Comparison of ENCODE assay signal across 2 cellular contexts in genomic region chr12:70403827-70404226, GRCh38.
TF ChIP-seq lines count a peak whose summit lies in the region.

No MANE protein-coding gene starts in this region.

TF ChIP-seq in HepG2, 621 proteins besides CTCF, POLR2A, EP300 and RAD21:
- TF ChIP-seq ZKSCAN5 (CRISPR knock-in tag; IDR thresholded peaks at IDR 0.05) = no peak
- TF ChIP-seq ZNF607 (CRISPR knock-in tag; IDR thresholded peaks at IDR 0.05; ENCODE audit: borderline replicate concordance) = no peak
- TF ChIP-seq SNAI1 (CRISPR knock-in tag; IDR thresholded peaks at IDR 0.05; ENCODE audit: borderline replicate concordance) = no peak
- peak; percentile 41 to 73; a peak in 3 of 4 replicates for TF ChIP-seq MAFK (conservative IDR thresholded peaks at IDR 0.05 in 1 of 2, IDR thresholded peaks at IDR 0.05 in 1 of 2; ENCODE audit: low read length in 2 of 2)
- peak; percentile 58; the same call in 1 of the 2 replicates for TF ChIP-seq MAFF (IDR thresholded peaks at IDR 0.05; ENCODE audit: low read depth, low read length)
- TF ChIP-seq ZNF329 (CRISPR knock-in tag; IDR thresholded peaks at IDR 0.05; ENCODE audit: low read depth) = no peak
- TF ChIP-seq HOXA5 (CRISPR knock-in tag; IDR thresholded peaks at IDR 0.05) = no peak
- TF ChIP-seq DR1 (CRISPR knock-in tag; IDR thresholded peaks at IDR 0.05) = no peak
TF ChIP-seq in HepG2: peak in this region for 2.

TF ChIP-seq in A549, 52 proteins besides CTCF, POLR2A, EP300 and RAD21:
- peak; percentile 58 for TF ChIP-seq MAFK (IDR thresholded peaks at IDR 0.05; ENCODE audit: partially characterized antibody)
- TF ChIP-seq BHLHE40 (IDR thresholded peaks at IDR 0.05; ENCODE audit: low read depth, low read length) = no peak
- no peak for TF ChIP-seq HMGXB4 (CRISPR knock-in tag; IDR thresholded peaks at IDR 0.05; ENCODE audit: borderline replicate concordance)
